ENCODE assay signal across 27 cellular contexts in genomic region chr1:33996281-33996680, GRCh38.
"Had no signal": no experiment of that assay in that cellular context is flagged by ENCODE, and none has a peak within 500 bp of the region (broad histone marks: within the 10 kb centered on the region; RNA-seq: fewer than 3 reads in every experiment).

No MANE protein-coding gene starts in this region.

- H3K27ac ChIP-seq: epithelial cell of prostate, esophagus squamous epithelium, gastrocnemius medialis, hepatocyte, left ventricle myocardium inferior, lower lobe of right lung had no signal

- H3K36me3 ChIP-seq: esophagus squamous epithelium, gastrocnemius medialis, left ventricle myocardium inferior, lower lobe of right lung had no signal

- DNase-seq: cortex of kidney; effector CD8-positive, alpha-beta T cell; effector memory CD8-positive, alpha-beta T cell; endodermal cell; erythroblast; esophagus squamous epithelium; foreskin fibroblast; foreskin melanocyte; gastrocnemius medialis; glutamatergic neuron; head of caudate nucleus; immature natural killer cell; islet precursor cell; kidney; kidney glomerular epithelial cell; left colon; left ventricle myocardium inferior; lower lobe of right lung; mesenchymal stem cell; midbrain; naive thymus-derived CD4-positive, alpha-beta T cell had no signal

- H3K4me3 ChIP-seq: esophagus squamous epithelium, gastrocnemius medialis, hepatocyte, left ventricle myocardium inferior, lower lobe of right lung had no signal

- H3K4me1 ChIP-seq: esophagus squamous epithelium, left ventricle myocardium inferior, lower lobe of right lung had no signal

- ATAC-seq: effector memory CD8-positive, alpha-beta T cell; esophagus mucosa; left colon; left lobe of liver; lower lobe of right lung; naive thymus-derived CD4-positive, alpha-beta T cell had no signal

- H3K27me3 ChIP-seq: gastrocnemius medialis, hepatocyte had no signal

- H3K9me3 ChIP-seq: esophagus squamous epithelium, gastrocnemius medialis, left ventricle myocardium inferior, lower lobe of right lung had no signal

- FAIRE-seq: colon, endometrium, kidney had no signal
